8 cellular contexts compared by ENCODE assay signal in the genomic region with DNA sequence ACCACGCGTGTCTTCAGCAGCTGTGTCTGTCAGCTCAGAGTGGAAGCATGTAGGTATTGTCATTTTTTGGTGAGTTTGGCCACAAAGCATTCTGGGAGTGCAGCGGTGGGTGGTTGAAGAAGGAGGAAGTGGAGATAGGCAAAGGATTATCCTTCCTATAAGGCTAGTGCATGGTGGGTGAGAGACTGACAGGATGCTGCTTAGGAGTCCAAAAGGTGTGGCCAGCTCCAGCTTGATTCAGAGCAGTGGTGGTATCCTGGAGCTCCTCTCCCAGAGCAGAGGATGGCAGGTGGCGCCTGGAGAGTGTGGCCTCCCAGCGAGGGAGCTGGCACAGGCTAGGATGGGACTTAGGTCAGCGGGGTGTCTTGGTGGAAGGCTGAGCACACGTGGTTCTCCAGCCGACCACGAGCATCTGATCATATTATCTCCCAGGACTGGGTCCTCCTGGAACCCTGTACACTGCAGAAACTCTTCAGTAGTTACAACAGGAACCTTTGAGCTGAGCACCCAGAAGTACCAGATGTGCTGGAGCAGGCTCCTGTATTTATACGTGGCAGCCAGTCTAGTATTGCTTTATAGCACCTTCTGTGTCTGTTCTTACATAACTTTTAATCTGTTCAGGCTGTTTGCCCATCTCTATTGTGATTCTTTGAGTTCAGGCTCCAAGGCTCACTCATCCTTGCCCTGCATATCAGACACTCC. TPM values are rescaled to one million over a fixed set of nuclear protein-coding genes. Genes with fewer than 3 reads are reported as not detected.
A peak's percentile ranks its signal among the peaks of the same experiment; 100 is the strongest.
DNase-seq lines count a peak whose midpoint lies in the region; ATAC-seq, FAIRE-seq and TF ChIP-seq lines count a peak whose summit lies in the region.

No MANE protein-coding gene starts in this region.

- H3T11ph ChIP-seq in H9 (ENCODE audit: low read length), result no peak overlapping the region

- no peak for ATAC-seq in HG03196 (IDR thresholded peaks at IDR 0.05; ENCODE audit: unreplicated experiment)

- no peak overlapping the region for H3K23ac ChIP-seq in H9 (ENCODE audit: insufficient read length, low read depth, low read length)
- H3K23ac ChIP-seq in H1 (ENCODE audit: insufficient read length), result no peak overlapping the region

- H4K20me1 ChIP-seq in H9 (ENCODE audit: control insufficient read depth, insufficient read depth, insufficient read length) (no peaks in the 10 kb centered on the region), H1 (replicated peaks in 1 of 2; ENCODE audit: control insufficient read depth in 1 of 2, insufficient read depth in 2 of 2, low read length in 2 of 2) (peaks cover 23 to 34% of the 10 kb centered on the region in 2 experiments)

- H3K9me3 ChIP-seq in H9 (ENCODE audit: control insufficient read depth, low read depth, low read length) (no peaks in the 10 kb centered on the region), SJSA1 (replicated peaks) (no peaks in the 10 kb centered on the region), H1 (ENCODE audit: insufficient read depth in 2 of 2, low read depth in 1 of 2, low read length in 1 of 2) (no peaks in the 10 kb centered on the region)

- FAIRE-seq in H1 (lab: Jason Lieb, UNC), result no peak

- H2AFZ ChIP-seq in H9 (ENCODE audit: low read length), result no peak overlapping the region
- H2AFZ ChIP-seq in H1 (ENCODE audit: low read length), result no peak overlapping the region

- H2BK5ac ChIP-seq in H9 (ENCODE audit: insufficient read length, low read length) (no peak overlapping the region), H1 (ENCODE audit: low read depth, low read length) (no peak overlapping the region)

- no peak overlapping the region for H3K9ac ChIP-seq in H9 (ENCODE audit: extremely low read depth, insufficient read length, low read length)
- no peak overlapping the region for H3K9ac ChIP-seq in H1 (replicated peaks in 1 of 4; ENCODE audit: extremely low read depth in 1 of 4, low read depth in 3 of 4, low read length in 3 of 4)

- H4K8ac ChIP-seq in H9 (replicated peaks; ENCODE audit: insufficient read length, low read depth, low read length), result no peak overlapping the region
- no peak overlapping the region; the same call in 1 of the 2 replicates for H4K8ac ChIP-seq in H1 (ENCODE audit: extremely low read depth, insufficient read depth, low read length)

- TF ChIP-seq RAD21 in H1 (IDR thresholded peaks at IDR 0.05 in 1 of 2, conservative IDR thresholded peaks at IDR 0.05 in 1 of 2; ENCODE audit: low read depth in 2 of 2, low read length in 2 of 2), result no peak

- TF ChIP-seq CTCF in H9 (conservative IDR thresholded peaks at IDR 0.05), result no peak
- no peak for TF ChIP-seq CTCF in H1 (IDR thresholded peaks at IDR 0.05; ENCODE audit: control extremely low read depth in 1 of 3, insufficient read depth in 1 of 3, low read depth in 1 of 3, low read length in 3 of 3)
- TF ChIP-seq CTCF in progenitor cell of endocrine pancreas (IDR thresholded peaks at IDR 0.05; ENCODE audit: unreplicated experiment), result no peak

- no peaks in the 10 kb centered on the region for H3K27me3 ChIP-seq in H9 (ENCODE audit: insufficient read depth, low read length)
- no peaks in the 10 kb centered on the region for H3K27me3 ChIP-seq in SJSA1 (replicated peaks)
- H3K27me3 ChIP-seq in H1 (replicated peaks in 1 of 4; ENCODE audit: control insufficient read depth in 3 of 4, extremely low read depth in 1 of 4, insufficient read depth in 3 of 4, low read length in 3 of 4), result no peaks in the 10 kb centered on the region

- DNase-seq in DMS 273 treated with DMSO at 0.1 percent for 48 hours (lab: John Stamatoyannopoulos, UW), result peak; percentile 62
- no peak for DNase-seq in H9
- no peak for DNase-seq in SJSA1 (ENCODE audit: low read depth in 1 of 2, low spot score in 2 of 2)
- DNase-seq in H1 (ENCODE audit: low read depth in 1 of 2, low spot score in 2 of 2), result no peak
- DNase-seq in progenitor cell of endocrine pancreas (ENCODE audit: low spot score, unreplicated experiment), result no peak
- DNase-seq in hippocampal formation (lab: John Stamatoyannopoulos, UW), result no peak
- DNase-seq in activated CD8-positive, alpha-beta memory T cell treated with anti-CD3 and anti-CD28 coated beads for 24 hours, result no peak

- CTCF ChIA-PET in H1 (lab: Charles Lee; ENCODE audit: partially characterized antibody), result interaction anchor here (0.6 to 4.9 kb wide), 25 partner anchors 8 to 150 kb away, joined by 3 to 32 read pairs (median 5); partner anchors contain the start of gene LTC4S

- H3K79me2 ChIP-seq in H9 (ENCODE audit: insufficient read depth, low read length) (peaks cover 9% of the 10 kb centered on the region; the same call in 1 of the 2 replicates), H1 (ENCODE audit: control insufficient read depth in 1 of 2, insufficient read depth in 2 of 2, low read length in 2 of 2) (peaks cover 3 to 80% of the 10 kb centered on the region in 2 experiments; a peak in 3 of 4 replicates)

- peaks cover 13 to 31% (median 28%) of the 10 kb centered on the region in 3 experiments for H3K36me3 Mint-ChIP-seq in H9 (ENCODE audit: insufficient read depth in 1 of 3, low read depth in 3 of 3)
- peaks cover 5% of the 10 kb centered on the region for H3K36me3 Mint-ChIP-seq in progenitor cell of endocrine pancreas (ENCODE audit: insufficient read depth)

- H3K4ac ChIP-seq in H9 (ENCODE audit: low read depth, low read length), result no peak overlapping the region
- no peak overlapping the region for H3K4ac ChIP-seq in H1 (replicated peaks; ENCODE audit: insufficient read length, low read depth, low read length)

- H2AK5ac ChIP-seq in H9 (ENCODE audit: insufficient read length, low read length), result no peak overlapping the region
- 0 out of 2 replicates have a peak overlapping the region, but pooled peaks have one; percentile 14 for H2AK5ac ChIP-seq in H1 (ENCODE audit: low read depth, low read length)

- H3K4me1 ChIP-seq in H9 (ENCODE audit: insufficient read depth, low read length) (no peaks in the 10 kb centered on the region), SJSA1 (replicated peaks) (peaks cover 60% of the 10 kb centered on the region), H1 (replicated peaks in 1 of 4; ENCODE audit: control insufficient read depth in 3 of 4, insufficient read depth in 4 of 4, low read length in 3 of 4) (peaks cover 3 to 19% (median 5%) of the 10 kb centered on the region in 4 experiments)

- H3K4me3 ChIP-seq in SJSA1 (no peak overlapping the region), H1 (ENCODE audit: extremely low read depth in 1 of 4, insufficient read depth in 2 of 4, low read depth in 3 of 4, low read length in 4 of 4) (no peak overlapping the region)

- H3K27ac ChIP-seq in H9 (ENCODE audit: insufficient read length, low read depth, low read length) (no peak overlapping the region), SJSA1 (peak overlapping the region; percentile 1; the same call in 1 of the 2 replicates), H1 (ENCODE audit: low read depth, low read length) (no peak overlapping the region; the same call in 1 of the 2 replicates)

- no peak overlapping the region for H3K18ac ChIP-seq in H9 (ENCODE audit: insufficient read length, low read depth, low read length)
- no peak overlapping the region for H3K18ac ChIP-seq in H1 (ENCODE audit: extremely low read depth, low read length)

- TF ChIP-seq POLR2A in H1 (IDR thresholded peaks at IDR 0.05; ENCODE audit: control extremely low read depth in 1 of 2, low read depth in 2 of 2, low read length in 2 of 2), result no peak

- H2BK12ac ChIP-seq in H9 (ENCODE audit: insufficient read length, low read depth, low read length) (no peak overlapping the region), H1 (ENCODE audit: low read depth, low read length) (no peak overlapping the region)

- H3K4me2 ChIP-seq in H9 (ENCODE audit: insufficient read depth, insufficient read length, low read length) (no peak overlapping the region), H1 (ENCODE audit: insufficient read depth in 1 of 2, low read depth in 2 of 2, low read length in 2 of 2) (no peak overlapping the region)

- H3K56ac ChIP-seq in H9 (ENCODE audit: insufficient read length, low read depth, low read length) (no peak overlapping the region), H1 (replicated peaks; ENCODE audit: insufficient read length, low read depth, low read length) (no peak overlapping the region)

- H3K36me3 ChIP-seq in SJSA1, result peaks cover 29% of the 10 kb centered on the region
- peaks cover 14 to 19% (median 16%) of the 10 kb centered on the region in 4 experiments for H3K36me3 ChIP-seq in H1 (ENCODE audit: control insufficient read depth in 2 of 4, insufficient read depth in 4 of 4, low read length in 3 of 4)

- H3K27me3 Mint-ChIP-seq in H9 (ENCODE audit: low read depth) (no peaks in the 10 kb centered on the region; the same call in 1 of the 2 replicates), progenitor cell of endocrine pancreas (no peaks in the 10 kb centered on the region)

- H4K5ac ChIP-seq in H9 (ENCODE audit: insufficient read length, low read depth, low read length) (no peak overlapping the region), H1 (ENCODE audit: insufficient read length, low read depth, low read length) (no peak overlapping the region)

- H3K4me1 Mint-ChIP-seq in H9 (peaks cover 38 to 49% of the 10 kb centered on the region in 2 experiments), progenitor cell of endocrine pancreas (ENCODE audit: low read depth) (peaks cover 41% of the 10 kb centered on the region)

- H2BK120ac ChIP-seq in H9 (ENCODE audit: low read depth, low read length, poor library complexity, severe bottlenecking), result no peak overlapping the region
- no peak overlapping the region for H2BK120ac ChIP-seq in H1 (replicated peaks; ENCODE audit: low read depth, low read length)

- WGBS in H9 (ENCODE audit: extremely low coverage, insufficient read length, low lambda C conversion rate), result no CpG with 5 or more reads among the region's 10 CpGs
- 87% methylated on average over 10 of the region's 10 CpGs; no CpG with 5 or more reads in 1 of the 2 experiments for WGBS in H1 (ENCODE audit: extremely low coverage in 1 of 2, insufficient coverage in 1 of 2, insufficient read length in 1 of 2, insufficient replicate concordance in 2 of 2, low coverage in 1 of 2, low lambda C conversion rate in 2 of 2, missing lambda C conversion rate in 1 of 2), 2 experiments

- H2BK20ac ChIP-seq in H9 (ENCODE audit: low read depth, low read length, poor library complexity, severe bottlenecking) (no peak overlapping the region), H1 (ENCODE audit: low read length) (no peak overlapping the region)

- peaks cover 11% of the 10 kb centered on the region for H3K79me1 ChIP-seq in H9 (ENCODE audit: insufficient read depth, low read depth, low read length, poor library complexity, severe bottlenecking)
- H3K79me1 ChIP-seq in H1 (ENCODE audit: low read depth, low read length), result peaks cover 21% of the 10 kb centered on the region

- H3K4me3 Mint-ChIP-seq in H9, result no peak overlapping the region
- H3K4me3 Mint-ChIP-seq in progenitor cell of endocrine pancreas (ENCODE audit: low read depth), result no peak overlapping the region

- no peaks in the 10 kb centered on the region for H3K9me3 Mint-ChIP-seq in H9
- H3K9me3 Mint-ChIP-seq in progenitor cell of endocrine pancreas (ENCODE audit: low read depth), result no peaks in the 10 kb centered on the region

- TF ChIP-seq EP300 in H1 (IDR thresholded peaks at IDR 0.05; ENCODE audit: borderline replicate concordance in 1 of 2, low read depth in 2 of 2, low read length in 2 of 2), result no peak

- H3K23me2 ChIP-seq in H9 (ENCODE audit: insufficient read length, low read depth, low read length, poor library complexity, severe bottlenecking), result no peaks in the 10 kb centered on the region
- no peaks in the 10 kb centered on the region for H3K23me2 ChIP-seq in H1 (ENCODE audit: low read depth, low read length)

- no peak overlapping the region for H2BK15ac ChIP-seq in H9 (ENCODE audit: low read depth, low read length)
- H2BK15ac ChIP-seq in H1 (ENCODE audit: low read length), result no peak overlapping the region

- POLR2A ChIA-PET in H1 (lab: Charles Lee; ENCODE audit: partially characterized antibody), result interaction anchor here (0.6 to 2.5 kb wide), 8 partner anchors 17 to 144 kb away, joined by 3 to 10 read pairs (median 3); partner anchors contain the start of genes HNRNPH1, MAML1 and MGAT4B

- H3K27ac Mint-ChIP-seq in H9, result peak overlapping the region; percentile 23 to 74 (median 70); a peak in 5 of 7 replicates
- peak overlapping the region; percentile 83 for H3K27ac Mint-ChIP-seq in progenitor cell of endocrine pancreas

- no peak overlapping the region for H3K14ac ChIP-seq in H9 (ENCODE audit: insufficient read depth, low read length)
- H3K14ac ChIP-seq in H1 (ENCODE audit: insufficient read length), result no peak overlapping the region

- H4K91ac ChIP-seq in H9 (ENCODE audit: insufficient read length, low read depth, low read length), result no peak overlapping the region
- no peak overlapping the region for H4K91ac ChIP-seq in H1 (replicated peaks; ENCODE audit: insufficient read length, low read length)

RNA-seq across cellular contexts. Expression of gene MAML1, which starts 29.6 kb away (rescaled TPM):
- total RNA-seq in H9 (2021) (50.8 and 51.1 TPM in 2 replicates), progenitor cell of endocrine pancreas (51.8 and 54.8 TPM in 2 replicates)
- total RNA-seq in SJSA1 (2014; rRNA removed; shearing (Covaris generic)), result 13.7 and 18.0 TPM in 2 replicates
- total RNA-seq in H1 (2021; fragmentation: NEBNext Ultra II Directional; extraction: Animal tissue kit (Norgen Biotek cat#: 25700)), result 41.9 and 45.6 TPM in 2 replicates
- polyA plus RNA-seq in H1 (2011; rRNA removed), result 17.1 and 21.8 TPM in 2 replicates
- polyA plus RNA-seq in H1 (2011; cell fraction: cytosol; rRNA removed), result 11.3 TPM
- polyA plus RNA-seq in H1 (2011; cell fraction: nucleus; rRNA removed), result 20.4 TPM
- 27.3 to 34.0 TPM (median 31.2 TPM) in 4 replicates for polyA plus RNA-seq in H1 (2012, experiment 1 of 2)
- 20.2 TPM for polyA plus RNA-seq in H1 (2012, experiment 2 of 2)
- 27.3 TPM for polyA plus RNA-seq in H1 (2013, experiment 1 of 2)
- polyA plus RNA-seq in H1 (2013, experiment 2 of 2), result 28.9 TPM
- 16.0 and 35.9 TPM in 2 replicates for polyA minus RNA-seq in H1 (2011; rRNA and poly(A)+ RNA removed)
- 18.1 TPM for polyA minus RNA-seq in H1 (2011; cell fraction: cytosol; rRNA and poly(A)+ RNA removed)
- 20.5 TPM for polyA minus RNA-seq in H1 (2011; cell fraction: nucleus; rRNA and poly(A)+ RNA removed)

RNA-seq across cellular contexts. Expression of gene LTC4S, which starts 31.6 kb away (rescaled TPM):
- total RNA-seq in H9 (2021) (3.7 and 4.5 TPM in 2 replicates), progenitor cell of endocrine pancreas (5.5 and 6.9 TPM in 2 replicates)
- total RNA-seq in SJSA1 (2014; rRNA removed; shearing (Covaris generic)), result 0.68 TPM in 1 of 2 replicates, not detected in the other
- 1.1 and 2.2 TPM in 2 replicates for total RNA-seq in H1 (2021; fragmentation: NEBNext Ultra II Directional; extraction: Animal tissue kit (Norgen Biotek cat#: 25700))
- polyA plus RNA-seq in H1 (2011; rRNA removed), result 3.7 and 3.8 TPM in 2 replicates
- 0.93 TPM for polyA plus RNA-seq in H1 (2011; cell fraction: cytosol; rRNA removed)
- polyA plus RNA-seq in H1 (2011; cell fraction: nucleus; rRNA removed), result 5.8 TPM
- 0.95 to 2.8 TPM (median 1.9 TPM) in 4 replicates for polyA plus RNA-seq in H1 (2012, experiment 1 of 2)
- polyA plus RNA-seq in H1 (2012, experiment 2 of 2), result 0.91 TPM
- 2.6 TPM for polyA plus RNA-seq in H1 (2013, experiment 1 of 2)
- 2.4 TPM for polyA plus RNA-seq in H1 (2013, experiment 2 of 2)
- not detected in 2 replicates for polyA minus RNA-seq in H1 (2011; rRNA and poly(A)+ RNA removed)
- polyA minus RNA-seq in H1 (2011; cell fraction: cytosol; rRNA and poly(A)+ RNA removed), result not detected
- polyA minus RNA-seq in H1 (2011; cell fraction: nucleus; rRNA and poly(A)+ RNA removed), result 2.3 TPM

RNA-seq across cellular contexts. Expression of gene MGAT4B, which starts 44.4 kb away (rescaled TPM):
- total RNA-seq in H9 (2021) (140 and 147 TPM in 2 replicates), progenitor cell of endocrine pancreas (159 and 171 TPM in 2 replicates)
- total RNA-seq in SJSA1 (2014; rRNA removed; shearing (Covaris generic)), result 98.2 and 125 TPM in 2 replicates
- 112 and 116 TPM in 2 replicates for total RNA-seq in H1 (2021; fragmentation: NEBNext Ultra II Directional; extraction: Animal tissue kit (Norgen Biotek cat#: 25700))
- polyA plus RNA-seq in H1 (2011; rRNA removed), result 128 and 182 TPM in 2 replicates
- polyA plus RNA-seq in H1 (2011; cell fraction: cytosol; rRNA removed), result 107 TPM
- polyA plus RNA-seq in H1 (2011; cell fraction: nucleus; rRNA removed), result 485 TPM
- polyA plus RNA-seq in H1 (2012, experiment 1 of 2), result 120 to 133 TPM (median 129 TPM) in 4 replicates
- 128 TPM for polyA plus RNA-seq in H1 (2012, experiment 2 of 2)
- polyA plus RNA-seq in H1 (2013, experiment 1 of 2), result 81.5 TPM
- polyA plus RNA-seq in H1 (2013, experiment 2 of 2), result 77.1 TPM
- 93.9 and 120 TPM in 2 replicates for polyA minus RNA-seq in H1 (2011; rRNA and poly(A)+ RNA removed)
- 99.0 TPM for polyA minus RNA-seq in H1 (2011; cell fraction: cytosol; rRNA and poly(A)+ RNA removed)
- 145 TPM for polyA minus RNA-seq in H1 (2011; cell fraction: nucleus; rRNA and poly(A)+ RNA removed)

RNA-seq across cellular contexts. Expression of gene SQSTM1, which starts 58.5 kb away (rescaled TPM):
- total RNA-seq in H9 (2021), result 144 and 147 TPM in 2 replicates
- total RNA-seq in SJSA1 (2014; rRNA removed; shearing (Covaris generic)), result 298 and 772 TPM in 2 replicates
- 98.6 and 110 TPM in 2 replicates for total RNA-seq in H1 (2021; fragmentation: NEBNext Ultra II Directional; extraction: Animal tissue kit (Norgen Biotek cat#: 25700))
- 70.6 and 78.6 TPM in 2 replicates for polyA plus RNA-seq in H1 (2011; rRNA removed)
- polyA plus RNA-seq in H1 (2011; cell fraction: cytosol; rRNA removed), result 63.7 TPM
- polyA plus RNA-seq in H1 (2011; cell fraction: nucleus; rRNA removed), result 97.6 TPM
- 73.2 to 115 TPM (median 98.8 TPM) in 4 replicates for polyA plus RNA-seq in H1 (2012, experiment 1 of 2)
- polyA plus RNA-seq in H1 (2012, experiment 2 of 2), result 98.7 TPM
- 54.2 TPM for polyA plus RNA-seq in H1 (2013, experiment 1 of 2)
- 53.0 TPM for polyA plus RNA-seq in H1 (2013, experiment 2 of 2)
- 39.1 and 39.8 TPM in 2 replicates for polyA minus RNA-seq in H1 (2011; rRNA and poly(A)+ RNA removed)
- 125 TPM for polyA minus RNA-seq in H1 (2011; cell fraction: cytosol; rRNA and poly(A)+ RNA removed)
- 167 TPM for polyA minus RNA-seq in H1 (2011; cell fraction: nucleus; rRNA and poly(A)+ RNA removed)
- 113 and 139 TPM in 2 replicates for total RNA-seq in progenitor cell of endocrine pancreas
